2 cellular contexts compared by ENCODE assay signal in the genomic region with DNA sequence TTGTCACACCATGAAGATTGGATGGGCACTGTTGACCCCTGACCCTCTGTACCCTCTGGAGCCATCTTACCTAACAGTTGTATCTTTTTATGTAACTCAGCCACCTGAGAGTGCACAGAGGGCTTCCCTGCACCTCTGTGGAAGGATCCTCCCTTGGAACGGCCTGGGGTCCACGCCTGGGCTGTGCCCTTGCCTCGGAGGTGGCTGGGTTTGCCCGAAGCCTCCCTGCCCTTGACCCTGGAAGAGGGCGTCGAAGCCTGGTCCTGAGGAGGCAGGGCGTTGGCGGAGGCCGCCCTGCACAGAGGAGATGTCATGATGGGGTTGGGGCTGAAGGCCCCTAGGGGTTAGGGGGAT.
TF ChIP-seq lines count a peak whose summit lies in the region.

No MANE protein-coding gene starts in this region.

TF ChIP-seq in HCT116, 20 proteins besides CTCF, POLR2A, EP300 and RAD21:
- no peak for TF ChIP-seq EZH2 (IDR thresholded peaks at IDR 0.05)
- TF ChIP-seq, protein P1, sequence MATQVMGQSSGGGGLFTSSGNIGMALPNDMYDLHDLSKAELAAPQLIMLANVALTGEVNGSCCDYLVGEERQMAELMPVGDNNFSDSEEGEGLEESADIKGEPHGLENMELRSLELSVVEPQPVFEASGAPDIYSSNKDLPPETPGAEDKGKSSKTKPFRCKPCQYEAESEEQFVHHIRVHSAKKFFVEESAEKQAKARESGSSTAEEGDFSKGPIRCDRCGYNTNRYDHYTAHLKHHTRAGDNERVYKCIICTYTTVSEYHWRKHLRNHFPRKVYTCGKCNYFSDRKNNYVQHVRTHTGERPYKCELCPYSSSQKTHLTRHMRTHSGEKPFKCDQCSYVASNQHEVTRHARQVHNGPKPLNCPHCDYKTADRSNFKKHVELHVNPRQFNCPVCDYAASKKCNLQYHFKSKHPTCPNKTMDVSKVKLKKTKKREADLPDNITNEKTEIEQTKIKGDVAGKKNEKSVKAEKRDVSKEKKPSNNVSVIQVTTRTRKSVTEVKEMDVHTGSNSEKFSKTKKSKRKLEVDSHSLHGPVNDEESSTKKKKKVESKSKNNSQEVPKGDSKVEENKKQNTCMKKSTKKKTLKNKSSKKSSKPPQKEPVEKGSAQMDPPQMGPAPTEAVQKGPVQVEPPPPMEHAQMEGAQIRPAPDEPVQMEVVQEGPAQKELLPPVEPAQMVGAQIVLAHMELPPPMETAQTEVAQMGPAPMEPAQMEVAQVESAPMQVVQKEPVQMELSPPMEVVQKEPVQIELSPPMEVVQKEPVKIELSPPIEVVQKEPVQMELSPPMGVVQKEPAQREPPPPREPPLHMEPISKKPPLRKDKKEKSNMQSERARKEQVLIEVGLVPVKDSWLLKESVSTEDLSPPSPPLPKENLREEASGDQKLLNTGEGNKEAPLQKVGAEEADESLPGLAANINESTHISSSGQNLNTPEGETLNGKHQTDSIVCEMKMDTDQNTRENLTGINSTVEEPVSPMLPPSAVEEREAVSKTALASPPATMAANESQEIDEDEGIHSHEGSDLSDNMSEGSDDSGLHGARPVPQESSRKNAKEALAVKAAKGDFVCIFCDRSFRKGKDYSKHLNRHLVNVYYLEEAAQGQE (IDR thresholded peaks at IDR 0.05; ENCODE audit: low read depth): no peak
- no peak for TF ChIP-seq FOSL1 (IDR thresholded peaks at IDR 0.05; ENCODE audit: low read depth)
- no peak for TF ChIP-seq SP1 (IDR thresholded peaks at IDR 0.05; ENCODE audit: low read depth)
- no peak for TF ChIP-seq SRF (IDR thresholded peaks at IDR 0.05; ENCODE audit: low read depth)
- TF ChIP-seq EZH2phosphoT487 (IDR thresholded peaks at IDR 0.05; ENCODE audit: borderline replicate concordance): no peak
- TF ChIP-seq JUND (IDR thresholded peaks at IDR 0.05): no peak
- TF ChIP-seq CBX3 (IDR thresholded peaks at IDR 0.05; ENCODE audit: low read depth): no peak
TF ChIP-seq in HCT116: peak in this region for 0.

TF ChIP-seq in HEK293T, 16 proteins besides CTCF, POLR2A, EP300 and RAD21:
- TF ChIP-seq CTBP1 (IDR thresholded peaks at IDR 0.05; ENCODE audit: borderline replicate concordance) (no peak), NFRKB (IDR thresholded peaks at IDR 0.05) (no peak), PKNOX1 (IDR thresholded peaks at IDR 0.05) (no peak), ARNT (IDR thresholded peaks at IDR 0.05) (no peak), TARDBP (IDR thresholded peaks at IDR 0.05) (no peak), ZNF384 (IDR thresholded peaks at IDR 0.05) (no peak), FOXA1 (IDR thresholded peaks at IDR 0.05) (no peak), LEF1 (IDR thresholded peaks at IDR 0.05; ENCODE audit: borderline replicate concordance) (no peak), BHLHE40 (IDR thresholded peaks at IDR 0.05; ENCODE audit: borderline replicate concordance) (no peak), FOXM1 (IDR thresholded peaks at IDR 0.05; ENCODE audit: borderline replicate concordance) (no peak), FOXK2 (IDR thresholded peaks at IDR 0.05) (no peak), L3MBTL2 (conservative IDR thresholded peaks at IDR 0.05) (no peak), HDGF (IDR thresholded peaks at IDR 0.05; ENCODE audit: borderline replicate concordance) (no peak), ELF4 (IDR thresholded peaks at IDR 0.05) (no peak), SUZ12 (IDR thresholded peaks at IDR 0.05) (no peak), SP1 (IDR thresholded peaks at IDR 0.05) (no peak)
